Comparison of ENCODE assay signal across 22 cellular contexts in genomic region chr7:73448609-73449008, GRCh38. TPM values are rescaled to one million over a fixed set of nuclear protein-coding genes. Genes with fewer than 3 reads are reported as not detected.
A peak's percentile ranks its signal among the peaks of the same experiment; 100 is the strongest.
DNase-seq lines count a peak whose midpoint lies in the region; ATAC-seq and TF ChIP-seq lines count a peak whose summit lies in the region.
"Had no signal": no experiment of that assay in that cellular context is flagged by ENCODE, and none has a peak within 500 bp of the region (broad histone marks: within the 10 kb centered on the region; RNA-seq: fewer than 3 reads in every experiment).

No MANE protein-coding gene starts in this region.

- no peaks in the 10 kb centered on the region for H3K9me3 ChIP-seq in CD4-positive, alpha-beta memory T cell (ENCODE audit: control insufficient read depth in 1 of 2, low read length in 2 of 2)
- H3K9me3 ChIP-seq in adipocyte (ENCODE audit: control insufficient read depth, low read length) (no peaks in the 10 kb centered on the region), heart left ventricle (no peaks in the 10 kb centered on the region), mucosa of descending colon (no peaks in the 10 kb centered on the region)
- H3K9me3 ChIP-seq: ascending aorta, left lung, SK-N-SH, thyroid gland had no signal

- no peaks in the 10 kb centered on the region for H3K4me1 ChIP-seq in CD4-positive, alpha-beta memory T cell (ENCODE audit: insufficient read depth, low read length)
- peaks cover 35% of the 10 kb centered on the region for H3K4me1 ChIP-seq in adipocyte (ENCODE audit: control insufficient read depth, insufficient read depth, low read length)
- H3K4me1 ChIP-seq in heart left ventricle = peaks cover 0 to 8% (median 0%) of the 10 kb centered on the region in 12 donors
- H3K4me1 ChIP-seq in mucosa of descending colon (ENCODE audit: low read depth) = no peaks in the 10 kb centered on the region
- H3K4me1 ChIP-seq: ascending aorta, thyroid gland had no signal

- H3K27ac ChIP-seq in CD4-positive, alpha-beta memory T cell (ENCODE audit: low read depth, low read length) = no peak overlapping the region
- no peak overlapping the region for H3K27ac ChIP-seq in heart left ventricle
- H3K27ac ChIP-seq: ascending aorta, HL-60, thyroid gland had no signal

- peaks cover 76% of the 10 kb centered on the region for H3K36me3 ChIP-seq in CD4-positive, alpha-beta memory T cell (ENCODE audit: insufficient read depth, low read length)
- H3K36me3 ChIP-seq in adipocyte (ENCODE audit: control insufficient read depth, insufficient read depth, low read length, severe bottlenecking) (peaks cover 87% of the 10 kb centered on the region), heart left ventricle (peaks cover 0 to 98% (median 84%) of the 10 kb centered on the region in 9 donors), mucosa of descending colon (ENCODE audit: low read depth) (peaks cover 26% of the 10 kb centered on the region)

- H3K27me3 Mint-ChIP-seq in CD4-positive, alpha-beta memory T cell = no peaks in the 10 kb centered on the region
- H3K27me3 Mint-ChIP-seq in immature natural killer cell (ENCODE audit: low read depth in 3 of 3) = no peaks in the 10 kb centered on the region
- H3K27me3 Mint-ChIP-seq: naive thymus-derived CD4-positive, alpha-beta T cell had no signal

- no peak for TF ChIP-seq POLR2A in heart left ventricle (IDR thresholded peaks at IDR 0.05)

- ATAC-seq in heart left ventricle (no peak), mucosa of descending colon (no peak)
- ATAC-seq: left lung; naive thymus-derived CD4-positive, alpha-beta T cell; stimulated activated naive CD8-positive, alpha-beta T cell treated with anti-CD3 and anti-CD28 coated beads, Interleukin-15, Interleukin-2, amounts not matched to agents 100 U/mL and 50 U/mL, for 24 hours had no signal

- peaks cover 63 to 82% of the 10 kb centered on the region in 2 donors for H3K36me3 Mint-ChIP-seq in CD4-positive, alpha-beta memory T cell
- H3K36me3 Mint-ChIP-seq in immature natural killer cell = peaks cover 20 to 49% (median 39%) of the 10 kb centered on the region in 3 donors

- H3K27me3 ChIP-seq in CD4-positive, alpha-beta memory T cell (ENCODE audit: insufficient read depth, low read length) = no peaks in the 10 kb centered on the region
- H3K27me3 ChIP-seq in adipocyte (replicated peaks; ENCODE audit: control insufficient read depth, insufficient read depth, low read length) (no peaks in the 10 kb centered on the region), heart left ventricle (no peaks in the 10 kb centered on the region)
- H3K27me3 ChIP-seq: ascending aorta, dorsolateral prefrontal cortex, left lung, thyroid gland had no signal

- H3K9ac ChIP-seq in adipocyte (ENCODE audit: low read length) = peak overlapping the region; percentile 27
- H3K9ac ChIP-seq: SK-N-SH had no signal

- POLR2A ChIA-PET in CD4-positive, alpha-beta memory T cell (lab: Charles Lee; ENCODE audit: partially characterized antibody) = no interaction called here

- H3K4me3 Mint-ChIP-seq in CD4-positive, alpha-beta memory T cell = no peak overlapping the region
- H3K4me3 Mint-ChIP-seq in immature natural killer cell = no peak overlapping the region
- H3K4me3 Mint-ChIP-seq: CD14-positive monocyte; naive thymus-derived CD4-positive, alpha-beta T cell had no signal

- TF ChIP-seq CTCF in AG09309 (IDR thresholded peaks at IDR 0.05; ENCODE audit: control insufficient read depth, insufficient read depth, low read depth, low read length, missing control alignments) = no peak
- TF ChIP-seq CTCF in heart left ventricle (IDR thresholded peaks at IDR 0.05) = no peak
- TF ChIP-seq CTCF in mucosa of descending colon (IDR thresholded peaks at IDR 0.05) = no peak

- 85 to 89% (median 88%) methylated on average over 4 of the region's 4 CpGs for WGBS in heart left ventricle, 4 donors

- H3K4me3 ChIP-seq in AG09309 (ENCODE audit: control insufficient read depth, low read depth, low read length) (no peak overlapping the region), adipocyte (ENCODE audit: low read length) (peak overlapping the region; percentile 3), heart left ventricle (no peak overlapping the region), mucosa of descending colon (no peak overlapping the region)
- H3K4me3 ChIP-seq in CD4-positive, alpha-beta memory T cell (ENCODE audit: low read length in 2 of 2) = no peak overlapping the region
- H3K4me3 ChIP-seq: ascending aorta, dorsolateral prefrontal cortex, left lung, thyroid gland had no signal

- H3K27ac Mint-ChIP-seq in CD4-positive, alpha-beta memory T cell = peak overlapping the region in 4 of 7 donors; percentile 23 to 85 (median 68)
- peak overlapping the region in 4 of 6 donors; percentile 1 to 77 (median 8) for H3K27ac Mint-ChIP-seq in immature natural killer cell

- DNase-seq in AG09309 (ENCODE audit: low read depth) (peak; percentile 5), adipocyte (ENCODE audit: low read depth) (peak; percentile 68), immature natural killer cell (no peak), heart left ventricle (no peak), mucosa of descending colon (no peak), NCI-H524 (lab: John Stamatoyannopoulos, UW) (no peak)
- DNase-seq in CD4-positive, alpha-beta memory T cell = no peak
- DNase-seq: activated CD4-positive, alpha-beta T cell treated with anti-CD3 and anti-CD28 coated beads, Interleukin-2, amount 50 U/mL, for 1 hour; activated gamma-delta T cell treated with Interleukin-2 at 50 U/mL for 16 hours; central memory CD4-positive, alpha-beta T cell; HCEC 1CT; left lung; naive thymus-derived CD4-positive, alpha-beta T cell; NCI-H226; SK-N-SH; stimulated activated CD4-positive, alpha-beta T cell treated with anti-CD3 and anti-CD28 coated beads, Interleukin-4, amount 100 ng/mL, for 24 hours; stimulated activated naive CD8-positive, alpha-beta T cell treated with anti-CD3 and anti-CD28 coated beads, Interleukin-15, Interleukin-2, amounts not matched to agents 100 U/mL and 50 U/mL, for 24 hours; thyroid gland had no signal

- intact Hi-C loops in CD4-positive, alpha-beta memory T cell (cut with micrococcal nuclease) = no loop called here
- intact Hi-C loops in heart left ventricle (cut with DNase I) = loop anchor here in 3 of 10 donors (5.0 to 10.0 kb wide), 3 partner anchors 101 to 524 kb away; partner anchors contain the start of gene POM121 (in 1 of the 3)
- intact Hi-C loops in mucosa of descending colon (cut with DNase I, micrococcal nuclease) = no loop called here

- no peaks in the 10 kb centered on the region for H3K9me3 Mint-ChIP-seq in CD4-positive, alpha-beta memory T cell
- no peaks in the 10 kb centered on the region for H3K9me3 Mint-ChIP-seq in immature natural killer cell
- H3K9me3 Mint-ChIP-seq: CD14-positive monocyte; naive thymus-derived CD4-positive, alpha-beta T cell had no signal

- peaks cover 0 to 7% (median 7%) of the 10 kb centered on the region in 4 donors for H3K4me1 Mint-ChIP-seq in CD4-positive, alpha-beta memory T cell
- H3K4me1 Mint-ChIP-seq in immature natural killer cell = peaks cover 16 to 23% of the 10 kb centered on the region in 2 donors
- H3K4me1 Mint-ChIP-seq: CD14-positive monocyte had no signal

- CTCF ChIA-PET in CD4-positive, alpha-beta memory T cell (lab: Charles Lee; ENCODE audit: partially characterized antibody) = interaction anchor here (0.8 to 1.0 kb wide), 2 partner anchors 124 to 533 kb away, joined by 3 read pairs; no protein-coding TSS in a partner anchor

RNA-seq across cellular contexts. Expression of gene FZD9, which starts 15.0 kb away (rescaled TPM):
- not detected for total RNA-seq in CD4-positive, alpha-beta memory T cell
- not detected for polyA plus RNA-seq in CD4-positive, alpha-beta memory T cell
- under 1 TPM in 1 of 3 donors, not detected in 2; 0.37 TPM for polyA plus RNA-seq in immature natural killer cell
- total RNA-seq in heart left ventricle = under 1 TPM in 6 of 9 donors, not detected in 3; 0.12 to 0.48 (median 0.28) TPM
- polyA plus RNA-seq in heart left ventricle = under 1 TPM; 0.15 to 0.82 TPM
- under 1 TPM in 2 of 3 donors, not detected in 1; 0.12 to 0.47 TPM for total RNA-seq in mucosa of descending colon

Comparison
In these comparisons a context has a peak if more than half of its experiments do, and no peak if none do; other contexts are left out.
1. DNase-seq: peak in AG09309 (single experiment) and adipocyte (single experiment); none in CD4-positive, alpha-beta memory T cell (0 of 5), immature natural killer cell (0 of 3), heart left ventricle (0 of 5), mucosa of descending colon (0 of 3) and NCI-H524 (0 of 2).